In the genomic region with DNA sequence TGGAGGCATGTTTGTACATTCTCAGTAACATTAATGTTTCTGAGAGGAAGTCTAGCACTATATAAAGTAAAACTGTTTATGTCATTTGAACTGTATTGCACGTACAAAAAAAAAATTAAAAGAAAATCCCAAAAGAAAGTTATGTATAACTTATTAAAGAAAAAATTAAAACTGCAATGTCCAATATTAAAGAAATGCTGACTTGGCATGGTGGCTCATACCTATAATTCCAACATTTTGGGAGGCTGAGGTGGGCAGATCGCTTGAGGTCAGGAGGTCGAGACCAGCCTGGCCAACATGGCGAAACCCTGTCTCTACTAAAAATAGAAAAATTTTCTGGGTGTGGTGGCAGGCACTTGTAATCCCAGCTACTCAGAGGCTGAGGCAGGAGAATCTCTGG, we compare ENCODE assay signal across 34 cellular contexts.
"Had no signal": no experiment of that assay in that cellular context is flagged by ENCODE, and none has a peak within 500 bp of the region (broad histone marks: within the 10 kb centered on the region; RNA-seq: fewer than 3 reads in every experiment).

No MANE protein-coding gene starts in this region.

- DNase-seq: activated effector memory CD4-positive, alpha-beta T cell treated with anti-CD3 and anti-CD28 coated beads, Interleukin-2, amount 50 U/mL, for 16 hours; activated effector memory CD4-positive, alpha-beta T cell treated with Interleukin-2 at 50 U/mL for 16 hours; activated gamma-delta T cell; activated gamma-delta T cell treated with Interleukin-2 at 50 U/mL for 16 hours; activated naive CD4-positive, alpha-beta T cell; activated naive CD4-positive, alpha-beta T cell treated with anti-CD3 and anti-CD28 coated beads for 36 hours; activated naive CD4-positive, alpha-beta T cell treated with anti-CD3 and anti-CD28 coated beads, Interleukin-2, amount 10 ng/mL, durations not matched to agents 7 days and 5 days; activated naive CD4-positive, alpha-beta T cell treated with anti-CD3 and anti-CD28 coated beads, Interleukin-2, amount 50 U/mL, for 16 hours; activated naive CD4-positive, alpha-beta T cell treated with Interleukin-2 at 50 U/mL for 16 hours; activated naive CD8-positive, alpha-beta T cell treated with anti-CD3 and anti-CD28 coated beads for 36 hours; activated naive CD8-positive, alpha-beta T cell treated with anti-CD3 and anti-CD28 coated beads, Interleukin-2, amount 10 ng/mL, durations not matched to agents 7 days and 5 days; activated naive CD8-positive, alpha-beta T cell treated with anti-CD3 and anti-CD28 coated beads, Interleukin-2, amount 50 U/mL, for 24 hours; activated T-cell treated with anti-CD3 and anti-CD28 coated beads, Interleukin-2, amount 50 U/mL, for 1 hour; activated T-cell treated with anti-CD3 and anti-CD28 coated beads, Interleukin-2, amount 50 U/mL, for 24 hours; activated T-cell treated with anti-CD3 and anti-CD28 coated beads, Interleukin-2, amount 50 U/mL, for 4 hours; activated T-cell treated with anti-CD3 and anti-CD28 coated beads, Interleukin-2, amount 50 U/mL, for 48 hours; activated T-cell treated with anti-CD3 and anti-CD28 coated beads, Interleukin-2, amount 50 U/mL, for 72 hours; adrenal gland; amniotic stem cell; amygdala; anterior cingulate cortex; aorta; body of pancreas; brain microvascular endothelial cell; caudate nucleus; central memory CD4-positive, alpha-beta T cell; cerebellar nuclear complex had no signal

- H3K9me3 ChIP-seq: adrenal gland, body of pancreas had no signal

- H3K27ac ChIP-seq: adrenal gland, ascending aorta, body of pancreas, brain microvascular endothelial cell, breast epithelium, cardiac muscle cell had no signal

- FAIRE-seq: astrocyte, bronchial epithelial cell had no signal

- H3K4me3 ChIP-seq: adrenal gland, ascending aorta, body of pancreas, breast epithelium, cardiac muscle cell had no signal

- ATAC-seq: activated naive CD4-positive, alpha-beta T cell treated with anti-CD3 and anti-CD28 coated beads, Interleukin-2, amount 50 U/mL, for 72 hours; activated naive CD8-positive, alpha-beta T cell treated with anti-CD3 and anti-CD28 coated beads, Interleukin-2, amount 50 U/mL, for 24 hours; activated T-cell treated with anti-CD3 and anti-CD28 coated beads, Interleukin-2, amount 50 U/mL, for 4 hours; activated T-cell treated with anti-CD3 and anti-CD28 coated beads, Interleukin-2, amount 50 U/mL, for 72 hours; activated T-helper 17 cell treated with anti-CD3 and anti-CD28 coated beads, Interleukin-2, amount 50 U/mL, for 72 hours; body of pancreas had no signal

- H3K36me3 ChIP-seq: adrenal gland, ascending aorta, brain microvascular endothelial cell, breast epithelium, cardiac muscle cell had no signal

- H3K4me1 ChIP-seq: adrenal gland, ascending aorta, breast epithelium had no signal

- H3K27me3 ChIP-seq: adrenal gland, ascending aorta, body of pancreas, brain microvascular endothelial cell, breast epithelium, cardiac muscle cell had no signal
